ENCODE assay signal across 1 cellular context in the genomic region with DNA sequence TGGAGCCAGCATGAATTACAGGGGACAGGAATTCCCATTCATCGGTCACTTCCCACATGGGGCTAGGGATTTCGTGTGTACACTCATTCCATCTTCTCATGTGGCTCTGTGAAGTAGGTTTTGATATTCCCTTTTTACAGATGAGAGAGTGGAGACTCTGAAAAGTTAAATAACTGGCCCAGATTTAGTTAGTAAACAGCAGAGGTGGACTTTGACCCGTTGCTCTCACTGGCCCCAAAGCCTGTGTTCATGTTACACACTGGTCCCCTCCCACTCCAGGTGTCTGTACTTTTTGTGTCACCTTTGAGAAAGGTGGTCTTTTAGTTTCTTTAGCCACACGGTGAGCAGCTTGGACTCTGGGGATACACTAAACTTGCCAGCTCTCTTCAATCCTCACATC.
TF ChIP-seq lines count a peak whose summit lies in the region.

No MANE protein-coding gene starts in this region.

TF ChIP-seq in HepG2, 621 proteins besides CTCF, POLR2A, EP300 and RAD21 (continued from another document and continues in another):
- TF ChIP-seq, protein P1, sequence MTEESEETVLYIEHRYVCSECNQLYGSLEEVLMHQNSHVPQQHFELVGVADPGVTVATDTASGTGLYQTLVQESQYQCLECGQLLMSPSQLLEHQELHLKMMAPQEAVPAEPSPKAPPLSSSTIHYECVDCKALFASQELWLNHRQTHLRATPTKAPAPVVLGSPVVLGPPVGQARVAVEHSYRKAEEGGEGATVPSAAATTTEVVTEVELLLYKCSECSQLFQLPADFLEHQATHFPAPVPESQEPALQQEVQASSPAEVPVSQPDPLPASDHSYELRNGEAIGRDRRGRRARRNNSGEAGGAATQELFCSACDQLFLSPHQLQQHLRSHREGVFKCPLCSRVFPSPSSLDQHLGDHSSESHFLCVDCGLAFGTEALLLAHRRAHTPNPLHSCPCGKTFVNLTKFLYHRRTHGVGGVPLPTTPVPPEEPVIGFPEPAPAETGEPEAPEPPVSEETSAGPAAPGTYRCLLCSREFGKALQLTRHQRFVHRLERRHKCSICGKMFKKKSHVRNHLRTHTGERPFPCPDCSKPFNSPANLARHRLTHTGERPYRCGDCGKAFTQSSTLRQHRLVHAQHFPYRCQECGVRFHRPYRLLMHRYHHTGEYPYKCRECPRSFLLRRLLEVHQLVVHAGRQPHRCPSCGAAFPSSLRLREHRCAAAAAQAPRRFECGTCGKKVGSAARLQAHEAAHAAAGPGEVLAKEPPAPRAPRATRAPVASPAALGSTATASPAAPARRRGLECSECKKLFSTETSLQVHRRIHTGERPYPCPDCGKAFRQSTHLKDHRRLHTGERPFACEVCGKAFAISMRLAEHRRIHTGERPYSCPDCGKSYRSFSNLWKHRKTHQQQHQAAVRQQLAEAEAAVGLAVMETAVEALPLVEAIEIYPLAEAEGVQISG (CRISPR knock-in tag; IDR thresholded peaks at IDR 0.05) = no peak
- TF ChIP-seq ERF (CRISPR knock-in tag; IDR thresholded peaks at IDR 0.05) (peak; percentile 37; the same call in 1 of the 2 replicates), BRCA1 (CRISPR knock-in tag; IDR thresholded peaks at IDR 0.05) (no peak), ZNF629 (CRISPR knock-in tag; conservative IDR thresholded peaks at IDR 0.05) (peak; percentile 96), FOXA1 (IDR thresholded peaks at IDR 0.05) (no peak), FOXA1 (CRISPR knock-in tag; IDR thresholded peaks at IDR 0.05) (peak; percentile 86), KDM6A (CRISPR knock-in tag; IDR thresholded peaks at IDR 0.05; ENCODE audit: low read depth) (peak; percentile 75; the same call in 1 of the 2 replicates), ZMYM3 (CRISPR knock-in tag; IDR thresholded peaks at IDR 0.05) (peak; percentile 89), ARID5B (CRISPR knock-in tag; IDR thresholded peaks at IDR 0.05) (peak; percentile 75), TBX2 (CRISPR knock-in tag; IDR thresholded peaks at IDR 0.05; ENCODE audit: borderline replicate concordance) (peak; percentile 63; the same call in 1 of the 2 replicates), SOX5 (CRISPR knock-in tag; IDR thresholded peaks at IDR 0.05; ENCODE audit: borderline replicate concordance) (peak; percentile 55; the same call in 1 of the 2 replicates), HNF4A (CRISPR knock-in tag; IDR thresholded peaks at IDR 0.05) (peak; percentile 92), ZNF775 (CRISPR knock-in tag; IDR thresholded peaks at IDR 0.05; ENCODE audit: borderline replicate concordance) (no peak), ZNF569 (CRISPR knock-in tag; IDR thresholded peaks at IDR 0.05; ENCODE audit: borderline replicate concordance) (no peak), KDM2A (CRISPR knock-in tag; IDR thresholded peaks at IDR 0.05; ENCODE audit: borderline replicate concordance, low read depth) (no peak), ZFP36L2 (CRISPR knock-in tag; IDR thresholded peaks at IDR 0.05) (0 out of 2 replicates have a peak, but pooled peaks have one; percentile 35), RXRB (CRISPR knock-in tag; IDR thresholded peaks at IDR 0.05; ENCODE audit: borderline replicate concordance) (peak; percentile 64; the same call in 1 of the 2 replicates), MIER3 (CRISPR knock-in tag; IDR thresholded peaks at IDR 0.05; ENCODE audit: borderline replicate concordance) (no peak), ZNF788 (CRISPR knock-in tag; IDR thresholded peaks at IDR 0.05; ENCODE audit: borderline replicate concordance) (peak; percentile 27; the same call in 1 of the 2 replicates), ZNF3 (CRISPR knock-in tag; IDR thresholded peaks at IDR 0.05) (peak; percentile 86), ZNF614 (CRISPR knock-in tag; IDR thresholded peaks at IDR 0.05; ENCODE audit: borderline replicate concordance) (0 out of 2 replicates have a peak, but pooled peaks have one; percentile 30), SP5 (CRISPR knock-in tag; IDR thresholded peaks at IDR 0.05; ENCODE audit: borderline replicate concordance, low read depth) (peak; percentile 59; the same call in 1 of the 2 replicates), ETV5 (CRISPR knock-in tag; IDR thresholded peaks at IDR 0.05; ENCODE audit: borderline replicate concordance) (peak; percentile 21; the same call in 1 of the 2 replicates), ZBTB7B (CRISPR knock-in tag; IDR thresholded peaks at IDR 0.05) (peak; percentile 47; the same call in 1 of the 2 replicates), ZNF256 (CRISPR knock-in tag; conservative IDR thresholded peaks at IDR 0.05) (no peak), RCOR2 (CRISPR knock-in tag; IDR thresholded peaks at IDR 0.05) (peak; percentile 70; the same call in 1 of the 2 replicates), NCOR1 (IDR thresholded peaks at IDR 0.05; ENCODE audit: borderline replicate concordance, low read length) (peak; percentile 52; the same call in 1 of the 2 replicates), FOXM1 (CRISPR knock-in tag; IDR thresholded peaks at IDR 0.05) (no peak), PITX1 (CRISPR knock-in tag; IDR thresholded peaks at IDR 0.05) (peak; percentile 53), KMT2B (CRISPR knock-in tag; IDR thresholded peaks at IDR 0.05) (no peak), JUNB (CRISPR knock-in tag; IDR thresholded peaks at IDR 0.05; ENCODE audit: borderline replicate concordance) (no peak), ELK4 (CRISPR knock-in tag; IDR thresholded peaks at IDR 0.05; ENCODE audit: borderline replicate concordance) (no peak), ZNF546 (CRISPR knock-in tag; conservative IDR thresholded peaks at IDR 0.05) (no peak), NR2F6 (IDR thresholded peaks at IDR 0.05) (no peak), NR2F6 (CRISPR knock-in tag; IDR thresholded peaks at IDR 0.05) (0 out of 2 replicates have a peak, but pooled peaks have one; percentile 25), HMGXB4 (CRISPR knock-in tag; IDR thresholded peaks at IDR 0.05; ENCODE audit: borderline replicate concordance in 1 of 2, low read depth in 1 of 2) (no peak), ZNF605 (CRISPR knock-in tag; IDR thresholded peaks at IDR 0.05) (0 out of 2 replicates have a peak, but pooled peaks have one; percentile 18), IRF2 (CRISPR knock-in tag; IDR thresholded peaks at IDR 0.05) (peak; percentile 38; the same call in 1 of the 2 replicates), FOXK1 (CRISPR knock-in tag; IDR thresholded peaks at IDR 0.05; ENCODE audit: borderline replicate concordance, low read depth) (peak; percentile 86; the same call in 1 of the 2 replicates), ELF3 (CRISPR knock-in tag; IDR thresholded peaks at IDR 0.05) (0 out of 2 replicates have a peak, but pooled peaks have one; percentile 34), SP140L (CRISPR knock-in tag; IDR thresholded peaks at IDR 0.05; ENCODE audit: borderline replicate concordance) (no peak), SALL1 (CRISPR knock-in tag; IDR thresholded peaks at IDR 0.05) (peak; percentile 50), IKZF5 (CRISPR knock-in tag; IDR thresholded peaks at IDR 0.05) (no peak), GFI1 (CRISPR knock-in tag; IDR thresholded peaks at IDR 0.05; ENCODE audit: borderline replicate concordance) (peak; percentile 94)
- TF ChIP-seq, protein P2, sequence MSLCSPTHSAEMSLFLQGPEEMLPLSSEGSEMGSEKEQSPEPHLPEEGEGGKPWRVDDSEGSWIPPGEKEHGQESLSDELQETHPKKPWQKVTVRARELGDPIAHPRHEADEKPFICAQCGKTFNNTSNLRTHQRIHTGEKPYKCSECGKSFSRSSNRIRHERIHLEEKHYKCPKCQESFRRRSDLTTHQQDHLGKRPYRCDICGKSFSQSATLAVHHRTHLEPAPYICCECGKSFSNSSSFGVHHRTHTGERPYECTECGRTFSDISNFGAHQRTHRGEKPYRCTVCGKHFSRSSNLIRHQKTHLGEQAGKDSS (CRISPR knock-in tag; IDR thresholded peaks at IDR 0.05; ENCODE audit: borderline replicate concordance, low read depth) = 0 out of 2 replicates have a peak, but pooled peaks have one; percentile 27
- TF ChIP-seq, protein P3, sequence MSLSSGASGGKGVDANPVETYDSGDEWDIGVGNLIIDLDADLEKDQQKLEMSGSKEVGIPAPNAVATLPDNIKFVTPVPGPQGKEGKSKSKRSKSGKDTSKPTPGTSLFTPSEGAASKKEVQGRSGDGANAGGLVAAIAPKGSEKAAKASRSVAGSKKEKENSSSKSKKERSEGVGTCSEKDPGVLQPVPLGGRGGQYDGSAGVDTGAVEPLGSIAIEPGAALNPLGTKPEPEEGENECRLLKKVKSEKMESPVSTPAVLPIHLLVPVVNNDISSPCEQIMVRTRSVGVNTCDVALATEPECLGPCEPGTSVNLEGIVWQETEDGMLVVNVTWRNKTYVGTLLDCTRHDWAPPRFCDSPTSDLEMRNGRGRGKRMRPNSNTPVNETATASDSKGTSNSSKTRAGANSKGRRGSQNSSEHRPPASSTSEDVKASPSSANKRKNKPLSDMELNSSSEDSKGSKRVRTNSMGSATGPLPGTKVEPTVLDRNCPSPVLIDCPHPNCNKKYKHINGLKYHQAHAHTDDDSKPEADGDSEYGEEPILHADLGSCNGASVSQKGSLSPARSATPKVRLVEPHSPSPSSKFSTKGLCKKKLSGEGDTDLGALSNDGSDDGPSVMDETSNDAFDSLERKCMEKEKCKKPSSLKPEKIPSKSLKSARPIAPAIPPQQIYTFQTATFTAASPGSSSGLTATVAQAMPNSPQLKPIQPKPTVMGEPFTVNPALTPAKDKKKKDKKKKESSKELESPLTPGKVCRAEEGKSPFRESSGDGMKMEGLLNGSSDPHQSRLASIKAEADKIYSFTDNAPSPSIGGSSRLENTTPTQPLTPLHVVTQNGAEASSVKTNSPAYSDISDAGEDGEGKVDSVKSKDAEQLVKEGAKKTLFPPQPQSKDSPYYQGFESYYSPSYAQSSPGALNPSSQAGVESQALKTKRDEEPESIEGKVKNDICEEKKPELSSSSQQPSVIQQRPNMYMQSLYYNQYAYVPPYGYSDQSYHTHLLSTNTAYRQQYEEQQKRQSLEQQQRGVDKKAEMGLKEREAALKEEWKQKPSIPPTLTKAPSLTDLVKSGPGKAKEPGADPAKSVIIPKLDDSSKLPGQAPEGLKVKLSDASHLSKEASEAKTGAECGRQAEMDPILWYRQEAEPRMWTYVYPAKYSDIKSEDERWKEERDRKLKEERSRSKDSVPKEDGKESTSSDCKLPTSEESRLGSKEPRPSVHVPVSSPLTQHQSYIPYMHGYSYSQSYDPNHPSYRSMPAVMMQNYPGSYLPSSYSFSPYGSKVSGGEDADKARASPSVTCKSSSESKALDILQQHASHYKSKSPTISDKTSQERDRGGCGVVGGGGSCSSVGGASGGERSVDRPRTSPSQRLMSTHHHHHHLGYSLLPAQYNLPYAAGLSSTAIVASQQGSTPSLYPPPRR (CRISPR knock-in tag; IDR thresholded peaks at IDR 0.05; ENCODE audit: borderline replicate concordance) = 0 out of 2 replicates have a peak, but pooled peaks have one; percentile 22
